8 cellular contexts compared by ENCODE assay signal in the genomic region with DNA sequence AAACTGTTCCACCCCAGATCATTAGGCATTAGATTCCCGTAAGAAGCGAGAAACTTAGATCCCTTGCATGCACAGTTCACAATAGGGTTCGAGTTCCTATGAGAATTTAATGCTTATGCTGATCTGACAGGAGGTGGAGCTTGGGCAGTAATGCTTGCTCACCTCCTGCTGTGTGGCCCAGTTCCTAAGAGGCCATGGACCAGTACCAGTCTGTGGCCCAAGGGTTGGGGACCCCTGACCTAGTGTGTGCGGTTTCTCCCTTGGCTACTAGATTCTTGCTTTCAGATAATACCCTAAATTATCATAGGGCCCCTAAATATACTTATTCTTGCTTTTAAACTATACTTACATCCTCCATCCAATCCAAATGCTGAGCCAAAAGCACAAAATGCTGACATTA. TPM values are rescaled to one million over a fixed set of nuclear protein-coding genes. Genes with fewer than 3 reads are reported as not detected.
DNase-seq lines count a peak whose midpoint lies in the region; ATAC-seq and TF ChIP-seq lines count a peak whose summit lies in the region.

No MANE protein-coding gene starts in this region.

- DNase-seq in A673 (ENCODE audit: low spot score) (no peak), chondrocyte (ENCODE audit: low spot score) (no peak), neural crest cell (ENCODE audit: low read depth, low spot score) (no peak), left colon (no peak), head of caudate nucleus (no peak), activated gamma-delta T cell (lab: John Stamatoyannopoulos, UW) (no peak)

- peak overlapping the region; percentile 99 for H3K27ac ChIP-seq in A673 (ENCODE audit: low read depth, low read length, poor library complexity, severe bottlenecking)
- no peak overlapping the region for H3K27ac ChIP-seq in KMS-11

- no TSS peak for BruUV-seq in A673 (replicated peaks; lab: Mats Ljungman, UMichigan)

- H3K9me3 ChIP-seq in A673 (ENCODE audit: low read depth, low read length, poor library complexity, severe bottlenecking) = no peaks in the 10 kb centered on the region

- intact Hi-C loops in A673 (cut with micrococcal nuclease; ENCODE audit: unreplicated experiment) = loop anchor here (2.0 kb wide), 1 partner anchor 66 kb away; the partner anchor contains the start of gene ATF6B
- intact Hi-C loops in left colon (cut with DNase I, micrococcal nuclease) = loop anchor here in 1 of 2 donors (10.0 kb wide), 1 partner anchor 80 kb away; no protein-coding TSS in a partner anchor
- intact Hi-C loops in head of caudate nucleus (cut with DNase I) = no loop called here

- CTCF ChIA-PET in A673 (lab: Charles Lee) = no interaction called here

- H3K27me3 ChIP-seq in A673 (replicated peaks; ENCODE audit: insufficient read depth, low read depth, low read length, poor library complexity) (no peaks in the 10 kb centered on the region), KMS-11 (ENCODE audit: insufficient read depth, low read depth) (no peaks in the 10 kb centered on the region)

- POLR2A ChIA-PET in A673 (lab: Charles Lee; ENCODE audit: low non-redundant PET) = no interaction called here

- no peak overlapping the region for H3K4me3 Mint-ChIP-seq in chondrocyte (ENCODE audit: unreplicated experiment)
- peak overlapping the region; percentile 98 for H3K4me3 Mint-ChIP-seq in neural crest cell

- ATAC-seq in left colon (no peak), GM19395 (IDR thresholded peaks at IDR 0.05; ENCODE audit: unreplicated experiment) (no peak)

- no peaks in the 10 kb centered on the region for H4K20me1 ChIP-seq in KMS-11 (ENCODE audit: insufficient read depth)

- H3K4me1 Mint-ChIP-seq in chondrocyte (ENCODE audit: low read depth) = peaks cover 48% of the 10 kb centered on the region
- H3K4me1 Mint-ChIP-seq in neural crest cell = peaks cover 54% of the 10 kb centered on the region

- H3K27ac Mint-ChIP-seq in chondrocyte (ENCODE audit: unreplicated experiment) (peak overlapping the region; percentile 96), neural crest cell (ENCODE audit: unreplicated experiment) (no peak overlapping the region)

- no peak overlapping the region for H3K9ac ChIP-seq in KMS-11

- H3K36me3 ChIP-seq in A673 (ENCODE audit: insufficient read depth, low read length, poor library complexity, severe bottlenecking) (no peaks in the 10 kb centered on the region), KMS-11 (ENCODE audit: insufficient read depth) (no peaks in the 10 kb centered on the region)

- peak overlapping the region; percentile 80; the same call in 1 of the 2 replicates for H3K4me2 ChIP-seq in KMS-11

- no peak overlapping the region for H2AFZ ChIP-seq in KMS-11 (ENCODE audit: low read depth)

- no peak overlapping the region for H3K4me3 ChIP-seq in A673 (ENCODE audit: low read depth, low read length, poor library complexity, severe bottlenecking)
- no peak overlapping the region for H3K4me3 ChIP-seq in KMS-11 (IDR thresholded peaks at IDR 0.05; ENCODE audit: insufficient read depth, low read depth, low read length)

- no peak for TF ChIP-seq CTCF in A673 (conservative IDR thresholded peaks at IDR 0.05; ENCODE audit: low read depth, low read length)
- TF ChIP-seq CTCF in KMS-11 (conservative IDR thresholded peaks at IDR 0.05; ENCODE audit: low read depth, low read length) = no peak
- no peak for TF ChIP-seq CTCF in chondrocyte (IDR thresholded peaks at IDR 0.05)
- no peak for TF ChIP-seq CTCF in neural crest cell (conservative IDR thresholded peaks at IDR 0.05)

- peaks cover 2% of the 10 kb centered on the region; the same call in 1 of the 2 replicates for H3K79me2 ChIP-seq in KMS-11 (ENCODE audit: insufficient read depth, low read depth)

- H3K4me1 ChIP-seq in A673 (ENCODE audit: insufficient read depth, low read length, poor library complexity, severe bottlenecking) (peaks cover 44% of the 10 kb centered on the region), KMS-11 (ENCODE audit: low read depth, poor library complexity, severe bottlenecking) (peaks cover 60% of the 10 kb centered on the region)

- H3K36me3 Mint-ChIP-seq in chondrocyte (ENCODE audit: low read depth) = no peaks in the 10 kb centered on the region
- no peaks in the 10 kb centered on the region for H3K36me3 Mint-ChIP-seq in neural crest cell (ENCODE audit: low read depth)

- H3K27me3 Mint-ChIP-seq in chondrocyte (ENCODE audit: low read depth) (no peaks in the 10 kb centered on the region), neural crest cell (ENCODE audit: low read depth) (no peaks in the 10 kb centered on the region)

- no peaks in the 10 kb centered on the region for H3K9me3 Mint-ChIP-seq in chondrocyte (ENCODE audit: low read depth)
- H3K9me3 Mint-ChIP-seq in neural crest cell = no peaks in the 10 kb centered on the region

RNA-seq across cellular contexts. Expression of gene GPSM3, which starts 1.9 kb away (rescaled TPM):
- total RNA-seq in A673 (2021) (4.8 and 6.0 TPM in 2 replicates), chondrocyte (3.6 to 5.6 TPM (median 5.4 TPM) in 3 replicates), neural crest cell (7.3 and 8.0 TPM in 2 replicates), left colon (10 to 100 TPM in 1 of 2 donors, 1 to 10 TPM in 1; 5.6 to 11.1 TPM)

RNA-seq across cellular contexts. Expression of gene PBX2, which starts 4.4 kb away (rescaled TPM):
- 84.0 and 97.2 TPM in 2 replicates for total RNA-seq in A673 (2021)
- total RNA-seq in chondrocyte = 58.6 to 66.5 TPM (median 66.3 TPM) in 3 replicates
- total RNA-seq in neural crest cell = 205 and 206 TPM in 2 replicates
- 10 to 100 TPM; 41.5 to 49.6 TPM for total RNA-seq in left colon

RNA-seq across cellular contexts. Expression of gene AGER, which starts 10.3 kb away (rescaled TPM):
- 13.3 and 18.8 TPM in 2 replicates for total RNA-seq in A673 (2021)
- 2.6 to 4.9 TPM (median 3.6 TPM) in 3 replicates for total RNA-seq in chondrocyte
- total RNA-seq in neural crest cell = 25.7 and 26.0 TPM in 2 replicates
- 1 to 10 TPM; 4.4 TPM for total RNA-seq in left colon

RNA-seq across cellular contexts. Expression of gene RNF5, which starts 16.2 kb away (rescaled TPM):
- total RNA-seq in A673 (2021) (62.9 and 67.0 TPM in 2 replicates), chondrocyte (45.2 to 48.0 TPM (median 45.2 TPM) in 3 replicates), neural crest cell (60.2 and 60.7 TPM in 2 replicates), left colon (100 to 1,000 TPM in 1 of 2 donors, 10 to 100 TPM in 1; 87.2 to 104 TPM)

RNA-seq across cellular contexts. Expression of gene AGPAT1, which starts 18.5 kb away (rescaled TPM):
- total RNA-seq in A673 (2021) (102 and 108 TPM in 2 replicates), chondrocyte (66.7 to 77.2 TPM (median 67.0 TPM) in 3 replicates), neural crest cell (88.9 and 92.9 TPM in 2 replicates), left colon (10 to 100 TPM; 44.4 to 55.0 TPM)
